ENCODE assay signal across 11 cellular contexts in the genomic region with DNA sequence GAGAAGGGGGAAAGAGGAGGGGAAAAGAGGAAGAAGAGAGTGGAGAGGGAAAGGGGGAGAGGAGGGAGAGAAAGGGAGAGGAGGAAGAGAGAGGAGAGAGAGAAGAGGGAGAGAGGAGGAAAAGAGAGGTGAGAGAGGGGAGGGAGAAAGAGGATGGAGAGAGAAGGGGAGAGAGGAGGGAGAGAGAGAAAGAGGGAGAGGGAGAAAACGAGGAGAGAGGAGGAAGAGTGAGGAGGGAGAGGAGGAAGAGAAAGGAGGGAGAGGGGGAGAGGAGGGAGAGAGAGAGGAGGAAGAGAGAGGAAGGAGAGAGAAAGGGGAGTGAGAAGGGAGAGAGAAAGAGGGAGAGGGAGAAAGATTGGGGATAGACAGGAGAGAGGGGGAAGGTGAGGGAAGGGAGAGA.
"Had no signal": no experiment of that assay in that cellular context is flagged by ENCODE, and none has a peak within 500 bp of the region (broad histone marks: within the 10 kb centered on the region; RNA-seq: fewer than 3 reads in every experiment).

No MANE protein-coding gene starts in this region.

- H3K4me3 ChIP-seq: GM23248, GM23338, HAP-1 had no signal

- H3K27ac ChIP-seq: GM23248 had no signal

- H3K4me1 ChIP-seq: HAP-1 had no signal

- H3K9me3 ChIP-seq: HAP-1 had no signal

- H3K9ac ChIP-seq: GM23248 had no signal

- DNase-seq: GM23248, GOT3, H7, H9, HCEC 1CT, HFFc6 had no signal

- ATAC-seq: GM23338, HCT116 had no signal

- FAIRE-seq: H1, H54 had no signal

- H2AFZ ChIP-seq: GM23248, GM23338 had no signal

- H3K4me2 ChIP-seq: GM23338 had no signal

- H3K36me3 ChIP-seq: HAP-1 had no signal
